In the genomic region with DNA sequence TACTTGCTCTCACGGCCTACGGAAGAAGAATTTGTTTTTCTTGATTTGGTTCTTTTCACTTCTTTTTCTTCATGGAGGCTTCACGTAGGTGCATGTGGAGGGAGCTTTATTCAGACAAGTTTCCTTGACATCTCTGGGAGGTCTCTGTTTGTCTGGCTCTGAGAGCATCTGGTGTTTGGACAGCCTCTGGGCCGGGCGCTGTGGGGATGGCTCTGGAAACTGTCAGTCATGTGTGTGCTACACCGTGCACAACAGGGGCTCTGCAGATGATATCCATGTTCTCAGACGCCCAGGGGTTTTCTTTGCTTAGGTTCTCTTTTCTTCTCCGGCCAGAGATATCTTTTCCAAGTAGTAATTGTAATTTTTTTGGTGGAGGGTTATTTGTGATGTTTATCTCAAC, we compare ENCODE assay signal across 18 cellular contexts.
DNase-seq lines count a peak whose midpoint lies in the region; ATAC-seq and TF ChIP-seq lines count a peak whose summit lies in the region.
"Had no signal": no experiment of that assay in that cellular context is flagged by ENCODE, and none has a peak within 500 bp of the region (broad histone marks: within the 10 kb centered on the region; RNA-seq: fewer than 3 reads in every experiment).

No MANE protein-coding gene starts in this region.

- TF ChIP-seq CTCF in SK-N-SH (IDR thresholded peaks at IDR 0.05) (no peak), chondrocyte (IDR thresholded peaks at IDR 0.05) (no peak), osteocyte (IDR thresholded peaks at IDR 0.05) (no peak), osteoblast (IDR thresholded peaks at IDR 0.05; ENCODE audit: extremely low read depth, low read depth, low read length) (no peak)

- H3K4me2 ChIP-seq in SK-N-SH (no peak overlapping the region), BLaER1 (no peak overlapping the region), osteoblast (ENCODE audit: insufficient read depth, low read length) (no peak overlapping the region)

- H3K27me3 Mint-ChIP-seq in chondrocyte (ENCODE audit: low read depth) (no peaks in the 10 kb centered on the region), osteocyte (ENCODE audit: unreplicated experiment) (no peaks in the 10 kb centered on the region)
- H3K27me3 Mint-ChIP-seq: B cell had no signal

- H3K27ac ChIP-seq in SK-N-SH (ENCODE audit: low read depth in 2 of 2, low read length in 1 of 2), result peak overlapping the region in 1 of 2 experiments; percentile 67; a peak in 2 of 4 replicates
- H3K27ac ChIP-seq in BLaER1, result 0 out of 2 replicates have a peak overlapping the region, but pooled peaks have one; percentile 85
- no peak overlapping the region for H3K27ac ChIP-seq in osteoblast (ENCODE audit: low read depth, low read length)
- H3K27ac ChIP-seq: 22Rv1 had no signal

- 66% methylated on average over 7 of the region's 8 CpGs for WGBS in SK-N-SH (ENCODE audit: low lambda C conversion rate)

- no peaks in the 10 kb centered on the region for H3K36me3 ChIP-seq in SK-N-SH (replicated peaks in 1 of 2; ENCODE audit: control insufficient read depth in 1 of 2, insufficient read depth in 2 of 2, low read length in 1 of 2)
- no peaks in the 10 kb centered on the region for H3K36me3 ChIP-seq in BLaER1
- no peaks in the 10 kb centered on the region for H3K36me3 ChIP-seq in osteoblast (ENCODE audit: insufficient read depth, low read length)

- H3K36me3 Mint-ChIP-seq in chondrocyte (ENCODE audit: low read depth) (peaks cover 4% of the 10 kb centered on the region), osteocyte (ENCODE audit: unreplicated experiment) (peaks cover 2% of the 10 kb centered on the region)
- H3K36me3 Mint-ChIP-seq: CD4-positive, alpha-beta memory T cell had no signal

- H3K9me3 ChIP-seq in SK-N-SH (no peaks in the 10 kb centered on the region), BLaER1 (no peaks in the 10 kb centered on the region), osteoblast (ENCODE audit: low read depth, low read length) (no peaks in the 10 kb centered on the region)

- no peak for TF ChIP-seq RAD21 in SK-N-SH (IDR thresholded peaks at IDR 0.05; ENCODE audit: low read length)

- POLR2A ChIA-PET in SK-N-SH (lab: Yijun Ruan, JAX), result no interaction called here

- DNase-seq in SK-N-SH (peak; percentile 70), chondrocyte (ENCODE audit: low spot score) (no peak), osteocyte (ENCODE audit: extremely low spot score, unreplicated experiment) (no peak), osteoblast (ENCODE audit: insufficient read length, low spot score, missing footprints) (no peak)
- DNase-seq: C1 segment of cervical spinal cord; Calu3; CD4-positive, alpha-beta memory T cell; COR-L47; DMS79 treated with DMSO at 0.1 percent for 48 hours; GF-D8; H7; HCEC 1CT had no signal

- H3K27me3 ChIP-seq in SK-N-SH (ENCODE audit: insufficient read depth), result no peaks in the 10 kb centered on the region
- no peaks in the 10 kb centered on the region for H3K27me3 ChIP-seq in BLaER1
- no peaks in the 10 kb centered on the region for H3K27me3 ChIP-seq in osteoblast (ENCODE audit: insufficient read depth, low read length)

- H2AFZ ChIP-seq in SK-N-SH (ENCODE audit: low read depth) (no peak overlapping the region), osteoblast (ENCODE audit: low read length) (no peak overlapping the region)

- H3K4me3 ChIP-seq in SK-N-SH (ENCODE audit: low read depth in 2 of 2, low read length in 1 of 2) (no peak overlapping the region), BLaER1 (no peak overlapping the region), osteoblast (ENCODE audit: insufficient read depth, low read length) (no peak overlapping the region)

- H3K9me3 Mint-ChIP-seq in chondrocyte (ENCODE audit: low read depth) (no peaks in the 10 kb centered on the region), osteocyte (ENCODE audit: unreplicated experiment) (no peaks in the 10 kb centered on the region)
- H3K9me3 Mint-ChIP-seq: CD4-positive, alpha-beta memory T cell had no signal

- H3K27ac Mint-ChIP-seq in chondrocyte (ENCODE audit: unreplicated experiment) (peak overlapping the region; percentile 30), osteocyte (ENCODE audit: unreplicated experiment) (peak overlapping the region; percentile 32)
- H3K27ac Mint-ChIP-seq: B cell; CD4-positive, alpha-beta memory T cell had no signal

- H3K79me2 ChIP-seq in SK-N-SH (ENCODE audit: insufficient read depth) (peaks cover 8% of the 10 kb centered on the region; the same call in 1 of the 2 replicates), osteoblast (ENCODE audit: insufficient read depth, low read length) (peaks cover 85% of the 10 kb centered on the region)

- no peaks in the 10 kb centered on the region for H3K9me2 ChIP-seq in SK-N-SH

- H3K4me1 Mint-ChIP-seq in chondrocyte (ENCODE audit: low read depth), result peaks cover 91% of the 10 kb centered on the region
- peaks cover 95% of the 10 kb centered on the region for H3K4me1 Mint-ChIP-seq in osteocyte (ENCODE audit: unreplicated experiment)

- ATAC-seq in SK-N-SH treated with all-trans-retinoic acid at 6 μM for 48 hours (no peak), GM18870 (IDR thresholded peaks at IDR 0.05; ENCODE audit: unreplicated experiment) (no peak), esophagus mucosa (no peak)

- H4K20me1 ChIP-seq in SK-N-SH (ENCODE audit: insufficient read depth) (0 out of 2 replicates have a peak, but pooled peaks cover 6% of the 10 kb centered on the region), BLaER1 (peaks cover 27% of the 10 kb centered on the region; the same call in 1 of the 2 replicates), osteoblast (ENCODE audit: insufficient read depth, low read length) (peaks cover 59% of the 10 kb centered on the region)

- H3K4me1 ChIP-seq in SK-N-SH (ENCODE audit: control insufficient read depth in 1 of 2, insufficient read depth in 2 of 2, low read depth in 1 of 2, low read length in 1 of 2) (peaks cover 0 to 42% of the 10 kb centered on the region in 2 experiments; a peak in 1 of 4 replicates), BLaER1 (peaks cover 79% of the 10 kb centered on the region), osteoblast (ENCODE audit: insufficient read depth, low read length) (peaks cover 19% of the 10 kb centered on the region)

- peak in 1 of 2 experiments; percentile 45; a peak in 1 of 4 replicates for TF ChIP-seq EP300 in SK-N-SH (IDR thresholded peaks at IDR 0.05; ENCODE audit: borderline replicate concordance in 1 of 2, low read depth in 1 of 2, low read length in 1 of 2)

- no peak overlapping the region for H3K4me3 Mint-ChIP-seq in chondrocyte (ENCODE audit: unreplicated experiment)
- no peak overlapping the region for H3K4me3 Mint-ChIP-seq in osteocyte (ENCODE audit: unreplicated experiment)
- H3K4me3 Mint-ChIP-seq: B cell; CD4-positive, alpha-beta memory T cell had no signal

- CTCF ChIA-PET in SK-N-SH (lab: Yijun Ruan, JAX), result interaction anchor here (1.0 kb wide), 1 partner anchor 131 kb away, joined by 4 read pairs; no protein-coding TSS in a partner anchor

- no peaks in the 10 kb centered on the region for H3F3A ChIP-seq in SK-N-SH (replicated peaks; ENCODE audit: insufficient read depth)

- H3K9ac ChIP-seq in SK-N-SH, result no peak overlapping the region
- no peak overlapping the region for H3K9ac ChIP-seq in BLaER1

TF ChIP-seq in SK-N-SH, 30 proteins besides CTCF, POLR2A, EP300 and RAD21:
- TF ChIP-seq, protein P1, sequence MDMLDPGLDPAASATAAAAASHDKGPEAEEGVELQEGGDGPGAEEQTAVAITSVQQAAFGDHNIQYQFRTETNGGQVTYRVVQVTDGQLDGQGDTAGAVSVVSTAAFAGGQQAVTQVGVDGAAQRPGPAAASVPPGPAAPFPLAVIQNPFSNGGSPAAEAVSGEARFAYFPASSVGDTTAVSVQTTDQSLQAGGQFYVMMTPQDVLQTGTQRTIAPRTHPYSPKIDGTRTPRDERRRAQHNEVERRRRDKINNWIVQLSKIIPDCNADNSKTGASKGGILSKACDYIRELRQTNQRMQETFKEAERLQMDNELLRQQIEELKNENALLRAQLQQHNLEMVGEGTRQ (IDR thresholded peaks at IDR 0.05; ENCODE audit: borderline replicate concordance, low read depth, low read length), result no peak
- TF ChIP-seq FOSL2 (IDR thresholded peaks at IDR 0.05; ENCODE audit: borderline replicate concordance, low read depth), result no peak
- TF ChIP-seq TEAD4 (IDR thresholded peaks at IDR 0.05; ENCODE audit: borderline replicate concordance, insufficient read depth), result no peak
- TF ChIP-seq EZH2phosphoT487 (IDR thresholded peaks at IDR 0.05; ENCODE audit: borderline replicate concordance, low read depth), result no peak
- TF ChIP-seq FOXJ3 (CRISPR knock-in tag; IDR thresholded peaks at IDR 0.05), result no peak
- TF ChIP-seq YY1 (IDR thresholded peaks at IDR 0.05; ENCODE audit: low read depth), result no peak
- 0 out of 2 replicates have a peak, but pooled peaks have one; percentile 20 for TF ChIP-seq GATA2 (CRISPR knock-in tag; IDR thresholded peaks at IDR 0.05)
TF ChIP-seq in SK-N-SH: peak in this region for 1.

TF ChIP-seq in SK-N-SH treated with all-trans-retinoic acid at 6 μM for 48 hours, 23 proteins besides CTCF, POLR2A, EP300 and RAD21 (continues in another document):
- TF ChIP-seq ISL1 (CRISPR knock-in tag; IDR thresholded peaks at IDR 0.05) (no peak), OSR1 (CRISPR knock-in tag; IDR thresholded peaks at IDR 0.05) (no peak), ZFP30 (CRISPR knock-in tag; IDR thresholded peaks at IDR 0.05) (no peak), CSDC2 (CRISPR knock-in tag; IDR thresholded peaks at IDR 0.05) (no peak), ZC3H10 (CRISPR knock-in tag; IDR thresholded peaks at IDR 0.05) (no peak)
- TF ChIP-seq, protein P2, sequence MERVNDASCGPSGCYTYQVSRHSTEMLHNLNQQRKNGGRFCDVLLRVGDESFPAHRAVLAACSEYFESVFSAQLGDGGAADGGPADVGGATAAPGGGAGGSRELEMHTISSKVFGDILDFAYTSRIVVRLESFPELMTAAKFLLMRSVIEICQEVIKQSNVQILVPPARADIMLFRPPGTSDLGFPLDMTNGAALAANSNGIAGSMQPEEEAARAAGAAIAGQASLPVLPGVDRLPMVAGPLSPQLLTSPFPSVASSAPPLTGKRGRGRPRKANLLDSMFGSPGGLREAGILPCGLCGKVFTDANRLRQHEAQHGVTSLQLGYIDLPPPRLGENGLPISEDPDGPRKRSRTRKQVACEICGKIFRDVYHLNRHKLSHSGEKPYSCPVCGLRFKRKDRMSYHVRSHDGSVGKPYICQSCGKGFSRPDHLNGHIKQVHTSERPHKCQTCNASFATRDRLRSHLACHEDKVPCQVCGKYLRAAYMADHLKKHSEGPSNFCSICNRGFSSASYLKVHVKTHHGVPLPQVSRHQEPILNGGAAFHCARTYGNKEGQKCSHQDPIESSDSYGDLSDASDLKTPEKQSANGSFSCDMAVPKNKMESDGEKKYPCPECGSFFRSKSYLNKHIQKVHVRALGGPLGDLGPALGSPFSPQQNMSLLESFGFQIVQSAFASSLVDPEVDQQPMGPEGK (CRISPR knock-in tag; IDR thresholded peaks at IDR 0.05; ENCODE audit: borderline replicate concordance), result no peak
